In genomic region chr13:79442221-79442620, GRCh38 we compare ENCODE assay signal across 21 cellular contexts.
"Had no signal": no experiment of that assay in that cellular context is flagged by ENCODE, and none has a peak within 500 bp of the region (broad histone marks: within the 10 kb centered on the region; RNA-seq: fewer than 3 reads in every experiment).

No MANE protein-coding gene starts in this region.

- ATAC-seq: activated CD8-positive, alpha-beta T cell treated with anti-CD3 and anti-CD28 coated beads for 36 hours; activated naive CD4-positive, alpha-beta T cell treated with anti-CD3 and anti-CD28 coated beads, Interleukin-2, amount 50 U/mL, for 72 hours; activated T-cell treated with anti-CD3 and anti-CD28 coated beads, Interleukin-2, amount 50 U/mL, for 72 hours; body of pancreas; foreskin keratinocyte; left cardiac atrium; lower lobe of right lung; naive thymus-derived CD4-positive, alpha-beta T cell; pancreas; T-helper 17 cell; WTC11 had no signal

- H3K4me3 Mint-ChIP-seq: activated CD8-positive, alpha-beta T cell treated with anti-CD3 and anti-CD28 coated beads for 36 hours; activated T-cell treated with anti-CD3 and anti-CD28 coated beads, Interleukin-2, amount 50 U/mL, for 72 hours; naive thymus-derived CD4-positive, alpha-beta T cell; stimulated activated effector memory CD8-positive, alpha-beta T cell treated with anti-CD3 and anti-CD28 coated beads, Interleukin-12 subunit alpha, Interleukin-12 subunit beta, amount 100 ng/mL, for 72 hours; T-helper 17 cell; WTC11 had no signal

- H3K36me3 Mint-ChIP-seq: activated naive CD4-positive, alpha-beta T cell treated with anti-CD3 and anti-CD28 coated beads, Interleukin-2, amount 50 U/mL, for 72 hours; naive thymus-derived CD4-positive, alpha-beta T cell; WTC11 had no signal

- H3K27ac Mint-ChIP-seq: activated CD8-positive, alpha-beta T cell treated with anti-CD3 and anti-CD28 coated beads for 36 hours; activated naive CD4-positive, alpha-beta T cell treated with anti-CD3 and anti-CD28 coated beads, Interleukin-2, amount 50 U/mL, for 72 hours; activated T-cell treated with anti-CD3 and anti-CD28 coated beads, Interleukin-2, amount 50 U/mL, for 72 hours; naive thymus-derived CD4-positive, alpha-beta T cell; stimulated activated effector memory CD8-positive, alpha-beta T cell treated with anti-CD3 and anti-CD28 coated beads, Interleukin-12 subunit alpha, Interleukin-12 subunit beta, amount 100 ng/mL, for 72 hours; T-helper 17 cell; WTC11 had no signal

- DNase-seq: activated CD4-positive, alpha-beta T cell treated with anti-CD3 and anti-CD28 coated beads for 4 hours; activated CD8-positive, alpha-beta T cell treated with anti-CD3 and anti-CD28 coated beads for 36 hours; activated gamma-delta T cell; activated T-cell treated with anti-CD3 and anti-CD28 coated beads, Interleukin-2, amount 50 U/mL, for 72 hours; central memory CD4-positive, alpha-beta T cell; cortex of kidney; effector CD8-positive, alpha-beta T cell; foreskin keratinocyte; glutamatergic neuron; left cardiac atrium; lower lobe of right lung; midbrain; naive thymus-derived CD4-positive, alpha-beta T cell; pancreas; T-helper 17 cell had no signal

- H3K9me3 Mint-ChIP-seq: activated CD8-positive, alpha-beta T cell treated with anti-CD3 and anti-CD28 coated beads for 36 hours; activated naive CD4-positive, alpha-beta T cell treated with anti-CD3 and anti-CD28 coated beads, Interleukin-2, amount 50 U/mL, for 72 hours; activated T-cell treated with anti-CD3 and anti-CD28 coated beads, Interleukin-2, amount 50 U/mL, for 72 hours; naive thymus-derived CD4-positive, alpha-beta T cell; stimulated activated effector memory CD8-positive, alpha-beta T cell treated with anti-CD3 and anti-CD28 coated beads, Interleukin-12 subunit alpha, Interleukin-12 subunit beta, amount 100 ng/mL, for 72 hours; WTC11 had no signal

- H3K27me3 ChIP-seq: body of pancreas, foreskin keratinocyte, pancreas had no signal

- FAIRE-seq: endothelial cell of umbilical vein, pancreas, urothelium cell line had no signal

- H3K27ac ChIP-seq: body of pancreas, foreskin keratinocyte, lower lobe of right lung, pancreas had no signal

- H3K9me3 ChIP-seq: body of pancreas, lower lobe of right lung, pancreas had no signal

- H3K27me3 Mint-ChIP-seq: activated CD8-positive, alpha-beta T cell treated with anti-CD3 and anti-CD28 coated beads for 36 hours; naive thymus-derived CD4-positive, alpha-beta T cell; T-helper 17 cell had no signal

- H3K4me1 ChIP-seq: foreskin keratinocyte, lower lobe of right lung, pancreas had no signal

- H3K36me3 ChIP-seq: lower lobe of right lung, pancreas had no signal

- H3K4me3 ChIP-seq: body of pancreas, lower lobe of right lung, pancreas had no signal
